16 cellular contexts compared by ENCODE assay signal in the genomic region with DNA sequence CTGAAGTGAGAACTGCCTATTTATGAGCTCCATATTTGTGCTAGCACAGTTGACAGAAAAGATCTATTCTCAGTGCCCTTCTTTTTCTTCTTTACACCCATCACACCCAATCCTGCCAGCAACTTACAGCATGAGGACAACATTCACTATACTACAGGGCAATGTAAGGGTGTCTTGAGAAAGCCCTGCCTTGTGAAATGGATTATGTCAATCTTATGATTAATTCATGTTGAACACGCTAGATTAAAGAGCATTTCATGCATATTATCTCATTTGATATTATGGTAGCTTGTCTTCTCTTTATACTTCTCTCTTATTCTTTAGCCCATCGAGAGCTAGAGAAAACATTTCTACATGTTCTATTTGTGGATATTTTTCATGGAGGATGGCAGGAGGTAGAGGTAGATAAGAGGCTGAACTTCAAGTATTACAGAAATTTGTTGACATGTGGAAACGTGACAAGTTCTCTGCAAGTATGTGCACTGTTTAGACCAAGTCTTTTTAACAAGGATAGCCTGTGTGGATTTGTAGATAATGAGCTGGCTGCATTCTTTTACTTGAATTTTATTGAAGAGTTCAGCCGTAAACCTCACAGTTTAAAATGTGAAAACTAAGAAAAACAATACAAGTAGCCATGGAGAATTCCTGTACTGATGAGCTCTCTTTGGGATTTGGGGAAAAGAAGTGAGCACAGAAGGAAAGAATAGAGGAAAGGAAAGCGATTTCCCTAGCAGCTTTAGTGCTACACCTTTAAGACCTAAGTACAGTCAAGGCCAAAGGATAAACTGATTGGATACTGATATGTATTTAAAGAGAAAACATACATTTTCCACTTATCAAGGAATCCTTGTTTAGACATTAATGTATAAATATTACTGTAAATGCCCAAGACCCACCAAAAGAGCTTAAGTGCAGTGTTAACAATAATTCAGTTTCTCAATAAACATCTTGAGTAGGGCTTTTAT.
DNase-seq lines count a peak whose midpoint lies in the region; ATAC-seq and TF ChIP-seq lines count a peak whose summit lies in the region.
"Had no signal": no experiment of that assay in that cellular context is flagged by ENCODE, and none has a peak within 500 bp of the region (broad histone marks: within the 10 kb centered on the region; RNA-seq: fewer than 3 reads in every experiment).

No MANE protein-coding gene starts in this region.

- H3K4me2 ChIP-seq in mesendoderm (ENCODE audit: low read length) = no peak overlapping the region

- no peak overlapping the region for H2BK120ac ChIP-seq in mesendoderm (ENCODE audit: low read depth, low read length)

- peaks cover 68% of the 10 kb centered on the region for H3K4me1 Mint-ChIP-seq in Calu3 (ENCODE audit: low read depth, unreplicated experiment)
- H3K4me1 Mint-ChIP-seq in HFFc6 (ENCODE audit: low read depth) = peaks cover 96% of the 10 kb centered on the region

- no peak overlapping the region for H2BK15ac ChIP-seq in mesendoderm (replicated peaks; ENCODE audit: low read depth)

- no peaks in the 10 kb centered on the region for H3K27me3 ChIP-seq in neuron (ENCODE audit: insufficient read depth, low read length)
- no peaks in the 10 kb centered on the region for H3K27me3 ChIP-seq in mesendoderm (ENCODE audit: insufficient read depth, low read length, poor library complexity)
- H3K27me3 ChIP-seq: thyroid gland had no signal

- H3K18ac ChIP-seq in mesendoderm (ENCODE audit: low read length) = no peak overlapping the region

- H3K4me1 ChIP-seq in neuron (ENCODE audit: insufficient read depth, low read length) (peaks cover 20% of the 10 kb centered on the region), mesendoderm (ENCODE audit: control insufficient read depth, low read depth, low read length) (no peaks in the 10 kb centered on the region)

- no peak for TF ChIP-seq CTCF in Calu3 (IDR thresholded peaks at IDR 0.05; ENCODE audit: unreplicated experiment)
- no peak for TF ChIP-seq CTCF in HFFc6 (IDR thresholded peaks at IDR 0.05)

- H3K27ac Mint-ChIP-seq in Calu3 (ENCODE audit: unreplicated experiment) (peak overlapping the region; percentile 89), HFFc6 (peak overlapping the region; percentile 88)
- H3K27ac Mint-ChIP-seq: nephron progenitor cell had no signal

- CTCF ChIA-PET in Calu3 (lab: Charles Lee) = no interaction called here

- no CpG with 5 or more reads among the region's 5 CpGs for WGBS in mesendoderm (ENCODE audit: extremely low coverage, insufficient coverage, low lambda C conversion rate)

- intact Hi-C loops in Calu3 (cut with micrococcal nuclease; ENCODE audit: unreplicated experiment) = loop anchor here (2.0 kb wide), 3 partner anchors 69 to 439 kb away; no protein-coding TSS in a partner anchor

- no peaks in the 10 kb centered on the region for H3K79me2 ChIP-seq in mesendoderm (ENCODE audit: control insufficient read depth, insufficient read depth, low read length)

- DNase-seq in Calu3 (no peak), HFFc6 (peak; percentile 76), astrocyte of the hippocampus (ENCODE audit: low read depth, low spot score) (peak; percentile 57), RKO (ENCODE audit: low spot score) (no peak), mesendoderm (no peak), amniotic stem cell (lab: John Stamatoyannopoulos, UW) (no peak)
- DNase-seq: NCI-H187; nephron progenitor cell; stimulated activated CD4-positive, alpha-beta T cell treated with anti-CD3 and anti-CD28 coated beads, Interleukin-4, amount 100 ng/mL, for 24 hours; SW 1271; thyroid gland; WERI-Rb-1 had no signal

- H4K5ac ChIP-seq in mesendoderm (ENCODE audit: low read length) = no peak overlapping the region

- no peak overlapping the region for H3K9ac ChIP-seq in mesendoderm (ENCODE audit: low read length)

- H3K36me3 ChIP-seq in neuron (ENCODE audit: insufficient read depth, low read length) (no peaks in the 10 kb centered on the region), mesendoderm (ENCODE audit: control insufficient read depth, insufficient read depth, low read length) (no peaks in the 10 kb centered on the region)
- H3K36me3 ChIP-seq: thyroid gland, WERI-Rb-1 had no signal

- no peak overlapping the region for H3K4ac ChIP-seq in mesendoderm (ENCODE audit: low read depth, low read length)

- H3K79me1 ChIP-seq in mesendoderm (ENCODE audit: low read length) = no peaks in the 10 kb centered on the region

- BruUV-seq in Calu3 (replicated peaks; lab: Mats Ljungman, UMichigan) = no TSS peak

- H3K36me3 Mint-ChIP-seq in Calu3 (ENCODE audit: insufficient read depth, unreplicated experiment) = peaks cover 49% of the 10 kb centered on the region
- peaks cover 30% of the 10 kb centered on the region for H3K36me3 Mint-ChIP-seq in HFFc6 (ENCODE audit: low read depth)

- peak overlapping the region; percentile 10 for H2AFZ ChIP-seq in neuron (ENCODE audit: low read depth, low read length)

- peak overlapping the region; percentile 61 for H3K4me3 Mint-ChIP-seq in Calu3 (ENCODE audit: low read depth, unreplicated experiment)
- peak overlapping the region; percentile 79 for H3K4me3 Mint-ChIP-seq in HFFc6
- H3K4me3 Mint-ChIP-seq: nephron progenitor cell had no signal

- H2BK5ac ChIP-seq in mesendoderm (ENCODE audit: low read length) = no peak overlapping the region

- H3K27me3 Mint-ChIP-seq in Calu3 (ENCODE audit: unreplicated experiment) = no peaks in the 10 kb centered on the region
- H3K27me3 Mint-ChIP-seq in HFFc6 (ENCODE audit: insufficient read depth) = peaks cover 1% of the 10 kb centered on the region; the same call in 1 of the 2 replicates
- H3K27me3 Mint-ChIP-seq: effector memory CD8-positive, alpha-beta T cell had no signal

- H2AK5ac ChIP-seq in mesendoderm (ENCODE audit: low read length) = no peak overlapping the region

- H3K4me3 ChIP-seq in neuron (ENCODE audit: low read length) (no peak overlapping the region), mesendoderm (ENCODE audit: low read length) (no peak overlapping the region)
- H3K4me3 ChIP-seq: lung, thyroid gland had no signal

- H3K23ac ChIP-seq in mesendoderm (ENCODE audit: low read length) = no peak overlapping the region

- H3K9me3 Mint-ChIP-seq in Calu3 (ENCODE audit: low read depth, unreplicated experiment) = no peaks in the 10 kb centered on the region
- no peaks in the 10 kb centered on the region for H3K9me3 Mint-ChIP-seq in HFFc6
- H3K9me3 Mint-ChIP-seq: effector memory CD8-positive, alpha-beta T cell; nephron progenitor cell had no signal

- no peak overlapping the region for H4K8ac ChIP-seq in mesendoderm (ENCODE audit: low read depth, low read length)

- ATAC-seq in HG03108 (IDR thresholded peaks at IDR 0.05; ENCODE audit: unreplicated experiment) = no peak

- H3K56ac ChIP-seq in mesendoderm (ENCODE audit: low read length) = no peak overlapping the region

- no peak overlapping the region for H3K27ac ChIP-seq in mesendoderm (ENCODE audit: low read depth, low read length)
- H3K27ac ChIP-seq: thyroid gland, WERI-Rb-1 had no signal

- no peaks in the 10 kb centered on the region for H3K9me3 ChIP-seq in neuron (ENCODE audit: low read length)
- H3K9me3 ChIP-seq: thyroid gland had no signal

Comparison
In these comparisons a context has a peak if more than half of its experiments do, and no peak if none do; other contexts are left out.
1. DNase-seq: peak in HFFc6 (single experiment) and astrocyte of the hippocampus (single experiment); none in Calu3 (single experiment), RKO (single experiment), mesendoderm (single experiment) and amniotic stem cell (single experiment).